1 cellular context compared by ENCODE assay signal in the genomic region with DNA sequence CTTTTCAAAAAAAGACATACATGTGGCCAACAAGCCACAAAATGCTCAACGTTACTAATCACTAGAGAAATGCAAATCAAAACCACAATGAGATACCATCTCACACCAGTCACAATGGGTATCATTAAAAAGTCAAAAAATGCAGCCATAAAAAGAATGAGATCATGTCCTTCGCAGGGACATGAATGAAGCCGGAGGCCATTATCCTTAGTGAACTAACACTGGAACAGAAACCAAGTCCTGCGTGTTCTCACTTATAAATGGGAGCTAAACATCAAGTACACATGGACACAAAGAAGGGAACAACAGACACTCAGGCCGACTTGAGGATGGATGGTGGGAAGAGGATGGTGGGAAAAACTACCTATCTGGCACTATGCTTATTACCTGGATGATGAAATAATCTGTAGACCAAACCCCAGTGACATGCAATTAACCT.
TF ChIP-seq lines count a peak whose summit lies in the region.

No MANE protein-coding gene starts in this region.

TF ChIP-seq in HCT116, 20 proteins besides CTCF, POLR2A, EP300 and RAD21 (continued from another document):
- peak; percentile 47; the same call in 1 of the 2 replicates for TF ChIP-seq SIN3A (IDR thresholded peaks at IDR 0.05; ENCODE audit: low read depth)
- no peak for TF ChIP-seq EGR1 (IDR thresholded peaks at IDR 0.05; ENCODE audit: low read depth)
- TF ChIP-seq EZH2 (IDR thresholded peaks at IDR 0.05) = no peak
- peak; percentile 59; the same call in 1 of the 2 replicates for TF ChIP-seq CBX3 (IDR thresholded peaks at IDR 0.05; ENCODE audit: low read depth)
- no peak; the same call in 1 of the 2 replicates for TF ChIP-seq CEBPB (IDR thresholded peaks at IDR 0.05; ENCODE audit: low read depth)
